21 cellular contexts compared by ENCODE assay signal in genomic region chr16:57579361-57579665, GRCh38. TPM values are rescaled to one million over a fixed set of nuclear protein-coding genes. Genes with fewer than 3 reads are reported as not detected.
DNase-seq lines count a peak whose midpoint lies in the region; ATAC-seq lines count a peak whose summit lies in the region.
"Had no signal": no experiment of that assay in that cellular context is flagged by ENCODE, and none has a peak within 500 bp of the region (broad histone marks: within the 10 kb centered on the region; RNA-seq: fewer than 3 reads in every experiment).

No MANE protein-coding gene starts in this region.

- no peaks in the 10 kb centered on the region for H4K20me1 ChIP-seq in Karpas-422 (ENCODE audit: insufficient read depth, low read depth, low read length)

- no peaks in the 10 kb centered on the region for H3K4me1 ChIP-seq in Karpas-422 (ENCODE audit: low read length)
- H3K4me1 ChIP-seq: gastrocnemius medialis had no signal

- H3K27me3 Mint-ChIP-seq in stimulated activated naive CD8-positive, alpha-beta T cell treated with anti-CD3 and anti-CD28 coated beads, Interleukin-15, Interleukin-2, amounts not matched to agents 100 ng/mL and 50 ng/mL, for 24 hours, result no peaks in the 10 kb centered on the region
- H3K27me3 Mint-ChIP-seq in activated CD8-positive, alpha-beta memory T cell treated with anti-CD3 and anti-CD28 coated beads, Interleukin-2, amount 10 ng/mL, durations not matched to agents 7 days and 5 days, result no peaks in the 10 kb centered on the region
- no peaks in the 10 kb centered on the region for H3K27me3 Mint-ChIP-seq in memory B cell

- no peak for DNase-seq in stimulated activated naive CD8-positive, alpha-beta T cell treated with anti-CD3 and anti-CD28 coated beads, Interleukin-15, Interleukin-2, amounts not matched to agents 100 U/mL and 50 U/mL, for 24 hours
- DNase-seq in activated CD8-positive, alpha-beta memory T cell treated with anti-CD3 and anti-CD28 coated beads, Interleukin-2, amount 10 ng/mL, durations not matched to agents 7 days and 5 days, result peak; percentile 27
- no peak for DNase-seq in memory B cell (ENCODE audit: low spot score in 2 of 2)
- DNase-seq in Ammon's horn (ENCODE audit: low spot score), result no peak
- DNase-seq in Karpas-422, result no peak
- DNase-seq: activated gamma-delta T cell treated with Interleukin-2 at 50 U/mL for 16 hours; anterior cingulate cortex; erythroblast; gastrocnemius medialis; IMR-90; mesendoderm; NCI-H187; nephron progenitor cell; stimulated activated CD4-positive, alpha-beta T cell treated with anti-CD3 and anti-CD28 coated beads, Interleukin-2, amount 100 ng/mL, for 48 hours; trophoblast cell had no signal

- no peak overlapping the region for H2AFZ ChIP-seq in Karpas-422 (ENCODE audit: low read length)

- H3K36me3 Mint-ChIP-seq in stimulated activated naive CD8-positive, alpha-beta T cell treated with anti-CD3 and anti-CD28 coated beads, Interleukin-15, Interleukin-2, amounts not matched to agents 100 ng/mL and 50 ng/mL, for 24 hours (ENCODE audit: low read depth), result no peaks in the 10 kb centered on the region
- peaks cover 23% of the 10 kb centered on the region for H3K36me3 Mint-ChIP-seq in activated CD8-positive, alpha-beta memory T cell treated with anti-CD3 and anti-CD28 coated beads, Interleukin-2, amount 10 ng/mL, durations not matched to agents 7 days and 5 days
- H3K36me3 Mint-ChIP-seq in memory B cell, result peaks cover 5% of the 10 kb centered on the region

- ATAC-seq in stimulated activated naive CD8-positive, alpha-beta T cell treated with anti-CD3 and anti-CD28 coated beads, Interleukin-15, Interleukin-2, amounts not matched to agents 100 U/mL and 50 U/mL, for 24 hours, result no peak
- no peak for ATAC-seq in activated CD8-positive, alpha-beta memory T cell treated with anti-CD3 and anti-CD28 coated beads, Interleukin-2, amount 10 ng/mL, durations not matched to agents 7 days and 5 days
- ATAC-seq in memory B cell (ENCODE audit: low read depth) (no peak), HG03135 (IDR thresholded peaks at IDR 0.05; ENCODE audit: unreplicated experiment) (no peak), GM18867 (IDR thresholded peaks at IDR 0.05; ENCODE audit: unreplicated experiment) (no peak)
- ATAC-seq: gastrocnemius medialis had no signal

- no peaks in the 10 kb centered on the region for H3K9me3 Mint-ChIP-seq in stimulated activated naive CD8-positive, alpha-beta T cell treated with anti-CD3 and anti-CD28 coated beads, Interleukin-15, Interleukin-2, amounts not matched to agents 100 ng/mL and 50 ng/mL, for 24 hours
- no peaks in the 10 kb centered on the region for H3K9me3 Mint-ChIP-seq in activated CD8-positive, alpha-beta memory T cell treated with anti-CD3 and anti-CD28 coated beads, Interleukin-2, amount 10 ng/mL, durations not matched to agents 7 days and 5 days (ENCODE audit: low read depth)
- H3K9me3 Mint-ChIP-seq in memory B cell, result peaks cover 4% of the 10 kb centered on the region
- H3K9me3 Mint-ChIP-seq: nephron progenitor cell had no signal

- no peaks in the 10 kb centered on the region for H3K36me3 ChIP-seq in Karpas-422 (ENCODE audit: insufficient read depth, low read length)
- H3K36me3 ChIP-seq: gastrocnemius medialis had no signal

- H3K27ac ChIP-seq in Karpas-422 (ENCODE audit: low read length), result no peak overlapping the region
- H3K27ac ChIP-seq: gastrocnemius medialis had no signal

- no peak overlapping the region for H3K4me3 Mint-ChIP-seq in stimulated activated naive CD8-positive, alpha-beta T cell treated with anti-CD3 and anti-CD28 coated beads, Interleukin-15, Interleukin-2, amounts not matched to agents 100 ng/mL and 50 ng/mL, for 24 hours
- no peak overlapping the region for H3K4me3 Mint-ChIP-seq in activated CD8-positive, alpha-beta memory T cell treated with anti-CD3 and anti-CD28 coated beads, Interleukin-2, amount 10 ng/mL, durations not matched to agents 7 days and 5 days
- H3K4me3 Mint-ChIP-seq in memory B cell, result no peak overlapping the region
- H3K4me3 Mint-ChIP-seq: nephron progenitor cell had no signal

- no peak overlapping the region for H3K4me2 ChIP-seq in Karpas-422 (ENCODE audit: low read depth, low read length, poor library complexity, severe bottlenecking)

- no peaks in the 10 kb centered on the region for H3K79me2 ChIP-seq in Karpas-422 (ENCODE audit: low read length)

- H3K4me3 ChIP-seq in Karpas-422 (ENCODE audit: low read length), result no peak overlapping the region
- H3K4me3 ChIP-seq: gastrocnemius medialis had no signal

- no peaks in the 10 kb centered on the region for H3K9me2 ChIP-seq in Karpas-422 (replicated peaks; ENCODE audit: insufficient read depth, low read length)

- H3K4me1 Mint-ChIP-seq in stimulated activated naive CD8-positive, alpha-beta T cell treated with anti-CD3 and anti-CD28 coated beads, Interleukin-15, Interleukin-2, amounts not matched to agents 100 ng/mL and 50 ng/mL, for 24 hours (ENCODE audit: low read depth), result peaks cover 60% of the 10 kb centered on the region
- peaks cover 65% of the 10 kb centered on the region for H3K4me1 Mint-ChIP-seq in activated CD8-positive, alpha-beta memory T cell treated with anti-CD3 and anti-CD28 coated beads, Interleukin-2, amount 10 ng/mL, durations not matched to agents 7 days and 5 days
- H3K4me1 Mint-ChIP-seq in memory B cell, result peaks cover 19% of the 10 kb centered on the region

- H3K9ac ChIP-seq in Karpas-422 (ENCODE audit: low read length), result no peak overlapping the region

- H3K27me3 ChIP-seq in Karpas-422 (ENCODE audit: low read length), result no peaks in the 10 kb centered on the region
- H3K27me3 ChIP-seq: gastrocnemius medialis had no signal

- peak overlapping the region; percentile 59 for H3K27ac Mint-ChIP-seq in stimulated activated naive CD8-positive, alpha-beta T cell treated with anti-CD3 and anti-CD28 coated beads, Interleukin-15, Interleukin-2, amounts not matched to agents 100 ng/mL and 50 ng/mL, for 24 hours
- H3K27ac Mint-ChIP-seq in activated CD8-positive, alpha-beta memory T cell treated with anti-CD3 and anti-CD28 coated beads, Interleukin-2, amount 10 ng/mL, durations not matched to agents 7 days and 5 days, result peak overlapping the region; percentile 91
- peak overlapping the region; percentile 15 for H3K27ac Mint-ChIP-seq in memory B cell
- H3K27ac Mint-ChIP-seq: nephron progenitor cell, progenitor cell of endocrine pancreas had no signal

- CTCF ChIA-PET in activated CD8-positive, alpha-beta memory T cell treated with anti-CD3 and anti-CD28 coated beads, Interleukin-2, amount 10 ng/mL, durations not matched to agents 7 days and 5 days (lab: Charles Lee), result interaction anchor here (5.2 to 27.4 kb wide), 4 partner anchors 11 to 71 kb away, joined by 55 to 559 read pairs (median 138); no protein-coding TSS in a partner anchor

- no peaks in the 10 kb centered on the region for H3K9me3 ChIP-seq in Karpas-422 (ENCODE audit: low read length)
- H3K9me3 ChIP-seq: gastrocnemius medialis had no signal

RNA-seq across cellular contexts. Expression of gene ADGRG5, which starts 36.9 kb away (rescaled TPM):
- 10 to 100 TPM; 34.4 to 47.9 TPM for total RNA-seq in activated CD8-positive, alpha-beta memory T cell treated with anti-CD3 and anti-CD28 coated beads, Interleukin-2, amount 10 ng/mL, durations not matched to agents 7 days and 5 days
- 2.9 and 3.0 TPM in 2 replicates for total RNA-seq in Karpas-422 (2014; rRNA removed; shearing (Covaris generic); ENCODE audit: low replicate concordance)
- total RNA-seq: Daoy, gastrocnemius medialis, IMR-90, skeletal muscle tissue had no signal

RNA-seq across cellular contexts. Expression of gene CCDC102A, which starts 42.9 kb away (rescaled TPM):
- 10 to 100 TPM; 19.7 to 20.2 TPM for total RNA-seq in activated CD8-positive, alpha-beta memory T cell treated with anti-CD3 and anti-CD28 coated beads, Interleukin-2, amount 10 ng/mL, durations not matched to agents 7 days and 5 days
- 5.9 and 25.7 TPM in 2 replicates for total RNA-seq in Karpas-422 (2014; rRNA removed; shearing (Covaris generic); ENCODE audit: low replicate concordance)

RNA-seq across cellular contexts. Expression of gene ADGRG1, which starts 49.1 kb away (rescaled TPM):
- total RNA-seq in activated CD8-positive, alpha-beta memory T cell treated with anti-CD3 and anti-CD28 coated beads, Interleukin-2, amount 10 ng/mL, durations not matched to agents 7 days and 5 days, result 10 to 100 TPM in 1 of 2 experiments, 1 to 10 TPM in 1; 7.3 to 19.9 TPM
- total RNA-seq in Karpas-422 (2014; rRNA removed; shearing (Covaris generic); ENCODE audit: low replicate concordance), result not detected in 2 replicates

Comparison
In these comparisons a context has a peak if more than half of its experiments do, and no peak if none do; other contexts are left out.
1. H3K27ac Mint-ChIP-seq: peak in every context shown above with its lines; median percentile 91 in activated CD8-positive, alpha-beta memory T cell treated with anti-CD3 and anti-CD28 coated beads, Interleukin-2, amount 10 ng/mL, durations not matched to agents 7 days and 5 days; 59 in stimulated activated naive CD8-positive, alpha-beta T cell treated with anti-CD3 and anti-CD28 coated beads, Interleukin-15, Interleukin-2, amounts not matched to agents 100 ng/mL and 50 ng/mL, for 24 hours; 15 in memory B cell.